1 cellular context compared by ENCODE assay signal in the genomic region with DNA sequence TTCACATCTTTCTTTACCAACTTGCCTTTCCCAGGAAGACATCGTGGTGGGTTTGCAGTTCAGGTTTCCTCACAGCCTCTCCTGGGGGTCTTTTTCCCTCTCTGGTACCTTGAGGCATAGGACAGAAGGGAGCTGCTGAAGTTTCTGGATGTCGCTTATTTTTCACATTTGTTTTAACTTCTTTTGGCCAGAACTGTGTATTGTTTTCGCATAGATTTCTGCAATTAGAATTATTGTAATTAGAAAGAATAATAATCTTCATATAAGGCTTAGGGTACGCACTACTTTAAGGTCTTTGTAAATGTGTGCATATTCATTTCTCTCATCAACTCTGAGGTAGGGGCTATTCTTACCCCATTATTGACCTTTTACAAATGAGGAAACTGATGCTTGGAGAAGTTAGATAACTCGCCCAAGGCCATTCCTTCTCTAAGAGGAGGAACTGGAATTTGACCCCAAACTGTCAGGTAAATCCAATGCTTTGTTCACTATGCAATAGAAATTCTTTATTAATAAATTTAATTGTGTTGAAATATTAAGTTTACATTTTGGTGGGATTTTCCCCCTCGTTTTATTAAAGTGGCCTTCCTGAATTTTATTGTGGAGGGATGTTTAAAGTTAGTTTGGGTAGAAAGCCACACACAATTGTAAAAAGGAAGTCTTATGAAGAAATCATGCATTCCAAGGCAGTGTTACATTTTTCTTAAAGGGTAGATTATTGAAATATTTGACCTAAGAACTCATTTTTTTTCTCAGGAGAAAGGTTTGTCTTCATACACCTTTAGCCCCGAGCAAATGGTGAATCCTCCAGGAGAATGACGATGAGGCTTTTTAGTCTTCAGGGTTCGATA.
TF ChIP-seq lines count a peak whose summit lies in the region.

No MANE protein-coding gene starts in this region.

TF ChIP-seq in H1, 55 proteins besides CTCF, POLR2A, EP300 and RAD21 (continued from another document):
- TF ChIP-seq RXRA (IDR thresholded peaks at IDR 0.05; ENCODE audit: insufficient read depth, low read depth, low read length) (no peak), RBBP5 (IDR thresholded peaks at IDR 0.05; ENCODE audit: borderline replicate concordance, low read depth, low read length) (no peak), SP1 (IDR thresholded peaks at IDR 0.05; ENCODE audit: low read depth, low read length) (no peak), TCF12 (IDR thresholded peaks at IDR 0.05; ENCODE audit: low read depth, low read length) (no peak), ZNF274 (IDR thresholded peaks at IDR 0.05; ENCODE audit: borderline replicate concordance, extremely low read depth, low read length) (no peak), RNF2 (IDR thresholded peaks at IDR 0.05; ENCODE audit: borderline replicate concordance, low read depth, low read length, missing control alignments, poor library complexity, severe bottlenecking) (no peak), CTBP2 (IDR thresholded peaks at IDR 0.05; ENCODE audit: borderline replicate concordance, insufficient read depth, insufficient read length, low read length) (no peak), ASH2L (IDR thresholded peaks at IDR 0.05; ENCODE audit: low read length) (no peak), JUND (IDR thresholded peaks at IDR 0.05; ENCODE audit: low read length) (no peak), CBX5 (IDR thresholded peaks at IDR 0.05; ENCODE audit: low read depth, low read length) (no peak), KDM1A (IDR thresholded peaks at IDR 0.05; ENCODE audit: borderline replicate concordance, low read length) (no peak), GTF2F1 (IDR thresholded peaks at IDR 0.05; ENCODE audit: borderline replicate concordance, low read depth, low read length) (no peak), TAF7 (optimal IDR thresholded peaks at IDR 0.05; ENCODE audit: borderline replicate concordance, low read depth, low read length) (no peak), CREB1 (IDR thresholded peaks at IDR 0.05) (no peak)
- TF ChIP-seq, protein P1, sequence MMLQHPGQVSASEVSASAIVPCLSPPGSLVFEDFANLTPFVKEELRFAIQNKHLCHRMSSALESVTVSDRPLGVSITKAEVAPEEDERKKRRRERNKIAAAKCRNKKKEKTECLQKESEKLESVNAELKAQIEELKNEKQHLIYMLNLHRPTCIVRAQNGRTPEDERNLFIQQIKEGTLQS (IDR thresholded peaks at IDR 0.05; ENCODE audit: insufficient read depth, low read depth, low read length) = no peak
